Comparison of ENCODE assay signal across 8 cellular contexts in the genomic region with DNA sequence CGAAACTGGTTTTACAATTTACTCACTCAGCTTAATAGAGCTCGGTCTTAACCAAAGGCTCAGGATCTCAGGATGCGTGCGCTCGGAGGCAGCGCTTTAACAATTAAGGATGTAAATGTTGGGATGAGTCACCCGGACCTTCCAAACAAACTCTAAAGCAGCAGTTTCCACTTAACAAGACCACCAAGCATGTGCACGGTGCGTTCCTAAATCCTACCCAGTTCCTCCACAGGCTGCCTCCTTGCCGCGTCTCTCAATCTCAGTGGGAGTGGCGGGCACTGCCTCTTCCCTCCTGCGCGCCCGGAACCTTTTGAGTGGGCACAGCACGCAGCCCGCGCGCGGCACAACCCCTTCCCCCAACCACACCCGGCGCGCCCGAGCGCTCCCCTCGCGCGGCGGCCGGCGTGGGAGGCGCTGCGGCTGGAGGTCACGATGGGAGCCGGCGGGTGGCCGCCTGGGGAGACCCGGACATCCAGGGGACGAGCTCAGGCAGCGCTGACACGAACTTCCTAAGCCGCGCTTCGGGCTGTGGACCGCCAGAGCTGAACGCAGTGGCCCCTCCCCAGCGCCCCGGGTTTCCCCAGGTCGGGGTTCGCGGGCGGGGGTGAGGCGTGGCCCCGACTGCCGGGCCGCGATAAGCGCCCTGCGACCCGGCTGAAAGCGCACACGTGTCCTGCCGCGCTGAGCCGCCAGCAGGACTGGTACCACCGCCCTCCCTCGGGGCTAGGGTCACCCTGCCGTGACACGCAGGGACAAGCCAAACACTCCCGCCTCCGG. TPM values are rescaled to one million over a fixed set of nuclear protein-coding genes. Genes with fewer than 3 reads are reported as not detected.
DNase-seq lines count a peak whose midpoint lies in the region; ATAC-seq and TF ChIP-seq lines count a peak whose summit lies in the region.

A gene (minus strand): TSS at position 280 of the 777 bp plus-strand sequence. CDS start 18,644 bp downstream, outside the sequence.

- peak within 1 kb of the TSS; percentile 49 to 80 (median 62) for H3K4me3 ChIP-seq in stomach

- peak; percentile 1 for DNase-seq in Calu3
- peak; percentile 38 for DNase-seq in LHCN-M2 (ENCODE audit: low read depth)
- peak; percentile 6 to 43 (median 40) for DNase-seq in activated CD8-positive, alpha-beta memory T cell treated with anti-CD3 and anti-CD28 coated beads for 48 hours (ENCODE audit: low read depth in 2 of 3, low spot score in 2 of 3)
- DNase-seq in myocyte (ENCODE audit: low read depth), result peak; percentile 34
- no peak for DNase-seq in stomach
- DNase-seq in DMS153 (lab: John Stamatoyannopoulos, UW), result no peak

- H3K4me1 Mint-ChIP-seq in Calu3 (ENCODE audit: low read depth, unreplicated experiment), result no peaks in the 10 kb centered on the region

- no TSS peak for BruUV-seq in Calu3 (replicated peaks; lab: Mats Ljungman, UMichigan)

- CTCF ChIA-PET in Calu3 (lab: Charles Lee), result interaction anchor here (1.0 kb wide), 1 partner anchor 125 kb away, joined by 3 read pairs; no protein-coding TSS in a partner anchor

- 1 to 3% (median 2%) methylated on average over 28 to 71 of the region's 71 CpGs for WGBS in stomach, 5 donors

- H3K36me3 Mint-ChIP-seq in Calu3 (ENCODE audit: insufficient read depth, unreplicated experiment), result peaks cover 6% of the 10 kb centered on the region

- ATAC-seq in GM21447 (IDR thresholded peaks at IDR 0.05; ENCODE audit: unreplicated experiment) (peak; percentile 49), esophagus mucosa (peak; percentile 70)

- H3K27me3 Mint-ChIP-seq in Calu3 (ENCODE audit: unreplicated experiment), result peaks cover 13% of the 10 kb centered on the region

- H3K9me3 ChIP-seq in stomach, result no peaks in the 10 kb centered on the region

- peak within 1 kb of the TSS; percentile 63 for H3K4me3 Mint-ChIP-seq in Calu3 (ENCODE audit: low read depth, unreplicated experiment)

- H3K27ac ChIP-seq in stomach, result peak within 1 kb of the TSS in 4 of 5 donors; percentile 23 to 47 (median 36)

- peaks cover 0 to 15% (median 6%) of the 10 kb centered on the region in 3 donors for H3K27me3 ChIP-seq in stomach

- no peaks in the 10 kb centered on the region for H3K36me3 ChIP-seq in stomach

- H3K9me3 Mint-ChIP-seq in Calu3 (ENCODE audit: low read depth, unreplicated experiment), result no peaks in the 10 kb centered on the region

- intact Hi-C loops in Calu3 (cut with micrococcal nuclease; ENCODE audit: unreplicated experiment), result no loop called here
- intact Hi-C loops in stomach (cut with DNase I; ENCODE audit: low total_unique reads), result no loop called here

- TF ChIP-seq CTCF in Calu3 (IDR thresholded peaks at IDR 0.05; ENCODE audit: unreplicated experiment) (no peak), stomach (IDR thresholded peaks at IDR 0.05) (no peak)

- TF ChIP-seq POLR2A in stomach (IDR thresholded peaks at IDR 0.05), result no peak

- peaks cover 0 to 14% (median 12%) of the 10 kb centered on the region in 4 donors for H3K4me1 ChIP-seq in stomach

- TF ChIP-seq EP300 in stomach (IDR thresholded peaks at IDR 0.05), result no peak

- H3K27ac Mint-ChIP-seq in Calu3 (ENCODE audit: unreplicated experiment), result no peak within 1 kb of the TSS

RNA-seq across cellular contexts. Expression of the gene that starts here (rescaled TPM):
- 0.24 and 0.44 TPM in 2 replicates for total RNA-seq in Calu3 (2022)
- 1.2 TPM in 2 replicates for total RNA-seq in LHCN-M2 (2014; rRNA removed)
- 0.53 TPM for polyA plus RNA-seq in LHCN-M2 (2012)
- 0.92 TPM for total RNA-seq in esophagus mucosa
- 0.88 and 1.6 TPM in 2 replicates for total RNA-seq in myocyte
- polyA plus RNA-seq in myocyte (2012), result 0.88 TPM
- 10 to 100 TPM in 1 of 5 donors, 1 to 10 TPM in 2, not detected in 2; 1.3 to 17.8 (median 6.4) TPM for total RNA-seq in stomach
- polyA plus RNA-seq in stomach, result under 1 TPM; 0.25 to 0.61 (median 0.55) TPM

Comparison
In these comparisons a context has a peak if more than half of its experiments do, and no peak if none do; other contexts are left out.
1. Peak in DNase-seq in Calu3; RNA of the gene not detected or under 1 TPM.
2. Peak in ATAC-seq in esophagus mucosa; RNA of the gene not detected or under 1 TPM.
3. DNase-seq: peak in LHCN-M2 (single experiment), activated CD8-positive, alpha-beta memory T cell treated with anti-CD3 and anti-CD28 coated beads for 48 hours (3 of 3) and myocyte (single experiment); none in stomach (single experiment) and DMS153 (single experiment).